15 cellular contexts compared by ENCODE assay signal in genomic region chr14:75469606-75470237, GRCh38. TPM values are rescaled to one million over a fixed set of nuclear protein-coding genes. Genes with fewer than 3 reads are reported as not detected.
DNase-seq lines count a peak whose midpoint lies in the region; ATAC-seq and TF ChIP-seq lines count a peak whose summit lies in the region.
"Had no signal": no experiment of that assay in that cellular context is flagged by ENCODE, and none has a peak within 500 bp of the region (broad histone marks: within the 10 kb centered on the region; RNA-seq: fewer than 3 reads in every experiment).

No MANE protein-coding gene starts in this region.

- POLR2A ChIA-PET in activated B cell treated with CpG ODN at 0.5 μM for 24 hours (lab: Charles Lee) = interaction anchor here (0.9 to 2.0 kb wide), 5 partner anchors 10 to 53 kb away, joined by 3 to 5 read pairs (median 4); partner anchors contain the start of gene BATF

- ATAC-seq in Right ventricle myocardium superior (ENCODE audit: poor library complexity) (peak; percentile 13), Right ventricle myocardium inferior (no peak), activated B cell treated with CpG ODN at 0.5 μM for 24 hours (ENCODE audit: low read depth) (no peak), upper lobe of right lung (peak; percentile 88), GM18861 (IDR thresholded peaks at IDR 0.05; ENCODE audit: unreplicated experiment) (no peak), HG02840 (IDR thresholded peaks at IDR 0.05; ENCODE audit: low FRiP score, unreplicated experiment) (no peak)
- ATAC-seq: A549 had no signal

- CTCF ChIA-PET in activated B cell treated with CpG ODN at 0.5 μM for 24 hours (lab: Charles Lee) = no interaction called here

- H3K27ac Mint-ChIP-seq in activated B cell treated with CpG ODN at 0.5 μM for 24 hours = peak overlapping the region; percentile 89
- H3K27ac Mint-ChIP-seq: activated naive CD8-positive, alpha-beta T cell treated with anti-CD3 and anti-CD28 coated beads for 36 hours had no signal

- no peaks in the 10 kb centered on the region for H3K27me3 Mint-ChIP-seq in activated B cell treated with CpG ODN at 0.5 μM for 24 hours
- H3K27me3 Mint-ChIP-seq: activated naive CD8-positive, alpha-beta T cell treated with anti-CD3 and anti-CD28 coated beads for 36 hours had no signal

- DNase-seq in Right ventricle myocardium superior (no peak), Right ventricle myocardium inferior (ENCODE audit: missing footprints) (no peak), activated B cell treated with CpG ODN at 0.5 μM for 24 hours (no peak), midbrain (lab: John Stamatoyannopoulos, UW) (peak; percentile 13), upper lobe of right lung (peak; percentile 92), T-helper 9 cell (no peak)
- DNase-seq: activated naive CD8-positive, alpha-beta T cell treated with anti-CD3 and anti-CD28 coated beads for 36 hours; cortex of kidney; DMS79 treated with DMSO at 0.1 percent for 48 hours; foreskin fibroblast; stimulated activated CD4-positive, alpha-beta T cell treated with anti-CD3 and anti-CD28 coated beads, Interleukin-2, amount 100 ng/mL, for 48 hours had no signal

- no peaks in the 10 kb centered on the region for H3K27me3 ChIP-seq in upper lobe of right lung
- H3K27me3 ChIP-seq: ovary had no signal

- no peaks in the 10 kb centered on the region for H3K9me3 Mint-ChIP-seq in activated B cell treated with CpG ODN at 0.5 μM for 24 hours
- H3K9me3 Mint-ChIP-seq: activated naive CD8-positive, alpha-beta T cell treated with anti-CD3 and anti-CD28 coated beads for 36 hours had no signal

- H3K36me3 Mint-ChIP-seq in activated B cell treated with CpG ODN at 0.5 μM for 24 hours (ENCODE audit: low read depth) = peaks cover 54% of the 10 kb centered on the region
- H3K36me3 Mint-ChIP-seq: activated naive CD8-positive, alpha-beta T cell treated with anti-CD3 and anti-CD28 coated beads for 36 hours had no signal

- TF ChIP-seq CTCF in activated B cell treated with CpG ODN at 0.5 μM for 24 hours (IDR thresholded peaks at IDR 0.05) (no peak), upper lobe of right lung (IDR thresholded peaks at IDR 0.05) (no peak)

- H3K36me3 ChIP-seq in upper lobe of right lung = peaks cover 41% of the 10 kb centered on the region
- H3K36me3 ChIP-seq: ovary had no signal

- no peaks in the 10 kb centered on the region for H3K9me3 ChIP-seq in upper lobe of right lung
- H3K9me3 ChIP-seq: A549, ovary had no signal

- no peak overlapping the region for H3K27ac ChIP-seq in upper lobe of right lung
- H3K27ac ChIP-seq: A549 had no signal

- peaks cover 57% of the 10 kb centered on the region for H3K4me1 Mint-ChIP-seq in activated B cell treated with CpG ODN at 0.5 μM for 24 hours
- H3K4me1 Mint-ChIP-seq: activated naive CD8-positive, alpha-beta T cell treated with anti-CD3 and anti-CD28 coated beads for 36 hours had no signal

- H3K4me1 ChIP-seq in upper lobe of right lung = peaks cover 20% of the 10 kb centered on the region
- H3K4me1 ChIP-seq: A549 had no signal

- intact Hi-C loops in Right ventricle myocardium superior (cut with DNase I) = no loop called here
- intact Hi-C loops in Right ventricle myocardium inferior (cut with DNase I) = no loop called here
- intact Hi-C loops in activated B cell treated with CpG ODN at 0.5 μM for 24 hours (cut with micrococcal nuclease) = no loop called here
- intact Hi-C loops in upper lobe of right lung (cut with DNase I) = no loop called here

- H3K4me3 ChIP-seq in upper lobe of right lung = no peak overlapping the region
- H3K4me3 ChIP-seq: A549, ovary had no signal

- no peak overlapping the region for H3K4me3 Mint-ChIP-seq in activated B cell treated with CpG ODN at 0.5 μM for 24 hours
- H3K4me3 Mint-ChIP-seq: activated naive CD8-positive, alpha-beta T cell treated with anti-CD3 and anti-CD28 coated beads for 36 hours had no signal

RNA-seq across cellular contexts. Expression of gene JDP2, which starts 41.9 kb away (rescaled TPM):
- total RNA-seq in Right ventricle myocardium superior = 22.1 TPM
- 27.2 TPM for total RNA-seq in Right ventricle myocardium inferior
- total RNA-seq in activated B cell treated with CpG ODN at 0.5 μM for 24 hours = 21.2 and 21.8 TPM in 2 replicates
- 58.0 TPM for total RNA-seq in upper lobe of right lung

RNA-seq across cellular contexts. Expression of gene BATF, which starts 52.5 kb away (rescaled TPM):
- 0.62 TPM for total RNA-seq in Right ventricle myocardium superior
- total RNA-seq in Right ventricle myocardium inferior = 0.84 TPM
- 160 and 171 TPM in 2 replicates for total RNA-seq in activated B cell treated with CpG ODN at 0.5 μM for 24 hours
- total RNA-seq in upper lobe of right lung = 4.9 TPM

Comparison
In these comparisons a context has a peak if more than half of its experiments do, and no peak if none do; other contexts are left out.
1. ATAC-seq: peak in Right ventricle myocardium superior (single experiment) and upper lobe of right lung (single experiment); none in Right ventricle myocardium inferior (single experiment), activated B cell treated with CpG ODN at 0.5 μM for 24 hours (single experiment), GM18861 (single experiment) and HG02840 (single experiment).
2. DNase-seq: peak in midbrain (single experiment) and upper lobe of right lung (single experiment); none in Right ventricle myocardium superior (single experiment), Right ventricle myocardium inferior (single experiment), activated B cell treated with CpG ODN at 0.5 μM for 24 hours (single experiment) and T-helper 9 cell (single experiment).
3. RNA of gene BATF, which starts 52.5 kb away (total RNA-seq): 160 to 171 TPM in activated B cell treated with CpG ODN at 0.5 μM for 24 hours; 4.9 TPM in upper lobe of right lung (single experiment), 0.84 TPM in Right ventricle myocardium inferior (single experiment) and 0.62 TPM in Right ventricle myocardium superior (single experiment); every median in the first group is over 10 times any median in the second.